1 cellular context compared by ENCODE assay signal in the genomic region with DNA sequence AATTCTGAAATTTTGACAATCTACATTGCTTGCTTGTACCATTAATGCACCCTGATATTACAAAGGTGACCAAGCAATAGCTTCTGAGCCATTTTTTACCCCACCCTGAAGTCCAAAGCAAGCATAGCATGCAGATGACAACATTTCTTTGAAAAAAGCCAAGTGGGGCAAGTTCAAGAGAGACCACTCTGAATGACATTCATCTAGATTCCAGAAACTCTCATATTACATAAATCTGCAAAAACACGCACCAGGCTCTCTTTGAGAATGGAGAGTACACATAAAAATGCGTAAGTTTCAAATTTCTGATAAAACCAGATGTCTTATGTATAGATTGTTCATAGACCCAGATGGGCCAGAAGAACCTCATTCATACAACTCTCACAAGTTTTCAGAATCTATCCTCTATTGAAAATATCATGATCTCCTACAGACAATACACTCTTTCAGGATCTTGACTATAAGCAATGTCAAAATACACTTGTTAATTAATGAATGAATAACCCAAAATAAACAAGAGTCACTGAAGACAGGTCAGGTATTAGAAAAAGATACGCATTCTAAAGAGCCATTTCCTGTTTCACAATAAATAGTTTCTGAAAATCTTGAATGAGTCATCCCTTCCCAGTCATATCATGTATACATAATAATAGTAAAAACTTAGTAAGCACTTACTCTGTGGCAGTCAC.
A peak's percentile ranks its signal among the peaks of the same experiment; 100 is the strongest.
TF ChIP-seq lines count a peak whose summit lies in the region.

No MANE protein-coding gene starts in this region.

TF ChIP-seq in GM12878, 131 proteins besides CTCF, POLR2A, EP300 and RAD21 (continued from another document and continues in another):
- TF ChIP-seq, protein P1, sequence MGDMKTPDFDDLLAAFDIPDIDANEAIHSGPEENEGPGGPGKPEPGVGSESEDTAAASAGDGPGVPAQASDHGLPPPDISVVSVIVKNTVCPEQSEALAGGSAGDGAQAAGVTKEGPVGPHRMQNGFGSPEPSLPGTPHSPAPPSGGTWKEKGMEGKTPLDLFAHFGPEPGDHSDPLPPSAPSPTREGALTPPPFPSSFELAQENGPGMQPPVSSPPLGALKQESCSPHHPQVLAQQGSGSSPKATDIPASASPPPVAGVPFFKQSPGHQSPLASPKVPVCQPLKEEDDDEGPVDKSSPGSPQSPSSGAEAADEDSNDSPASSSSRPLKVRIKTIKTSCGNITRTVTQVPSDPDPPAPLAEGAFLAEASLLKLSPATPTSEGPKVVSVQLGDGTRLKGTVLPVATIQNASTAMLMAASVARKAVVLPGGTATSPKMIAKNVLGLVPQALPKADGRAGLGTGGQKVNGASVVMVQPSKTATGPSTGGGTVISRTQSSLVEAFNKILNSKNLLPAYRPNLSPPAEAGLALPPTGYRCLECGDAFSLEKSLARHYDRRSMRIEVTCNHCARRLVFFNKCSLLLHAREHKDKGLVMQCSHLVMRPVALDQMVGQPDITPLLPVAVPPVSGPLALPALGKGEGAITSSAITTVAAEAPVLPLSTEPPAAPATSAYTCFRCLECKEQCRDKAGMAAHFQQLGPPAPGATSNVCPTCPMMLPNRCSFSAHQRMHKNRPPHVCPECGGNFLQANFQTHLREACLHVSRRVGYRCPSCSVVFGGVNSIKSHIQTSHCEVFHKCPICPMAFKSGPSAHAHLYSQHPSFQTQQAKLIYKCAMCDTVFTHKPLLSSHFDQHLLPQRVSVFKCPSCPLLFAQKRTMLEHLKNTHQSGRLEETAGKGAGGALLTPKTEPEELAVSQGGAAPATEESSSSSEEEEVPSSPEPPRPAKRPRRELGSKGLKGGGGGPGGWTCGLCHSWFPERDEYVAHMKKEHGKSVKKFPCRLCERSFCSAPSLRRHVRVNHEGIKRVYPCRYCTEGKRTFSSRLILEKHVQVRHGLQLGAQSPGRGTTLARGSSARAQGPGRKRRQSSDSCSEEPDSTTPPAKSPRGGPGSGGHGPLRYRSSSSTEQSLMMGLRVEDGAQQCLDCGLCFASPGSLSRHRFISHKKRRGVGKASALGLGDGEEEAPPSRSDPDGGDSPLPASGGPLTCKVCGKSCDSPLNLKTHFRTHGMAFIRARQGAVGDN (IDR thresholded peaks at IDR 0.05), result 0 out of 2 replicates have a peak, but pooled peaks have one; percentile 54
- TF ChIP-seq HCFC1 (IDR thresholded peaks at IDR 0.05; ENCODE audit: low read length), result no peak
- no peak; the same call in 1 of the 2 replicates for TF ChIP-seq MXI1 (IDR thresholded peaks at IDR 0.05; ENCODE audit: low read depth, low read length)
- TF ChIP-seq RUNX3 (IDR thresholded peaks at IDR 0.05; ENCODE audit: low read length), result peak; percentile 54; the same call in 1 of the 2 replicates
- no peak for TF ChIP-seq MYC (IDR thresholded peaks at IDR 0.05; ENCODE audit: insufficient read depth, insufficient read length, insufficient replicate concordance, low read length, severe bottlenecking)
- TF ChIP-seq RAD51 (IDR thresholded peaks at IDR 0.05), result no peak
- 0 out of 2 replicates have a peak, but pooled peaks have one; percentile 22 for TF ChIP-seq NBN (IDR thresholded peaks at IDR 0.05)
- TF ChIP-seq MYB (IDR thresholded peaks at IDR 0.05; ENCODE audit: borderline replicate concordance, low read depth, low read length), result no peak
- no peak for TF ChIP-seq ZBTB33 (IDR thresholded peaks at IDR 0.05)
- peak; percentile 73 for TF ChIP-seq SPI1 (IDR thresholded peaks at IDR 0.05; ENCODE audit: borderline replicate concordance, insufficient read depth, low read depth, low read length)
- TF ChIP-seq YY1 (IDR thresholded peaks at IDR 0.05; ENCODE audit: low read depth, low read length), result no peak
- TF ChIP-seq MLLT1 (IDR thresholded peaks at IDR 0.05), result no peak
- TF ChIP-seq EZH2 (IDR thresholded peaks at IDR 0.05; ENCODE audit: borderline replicate concordance, control insufficient read depth, low read depth, low read length), result no peak
- TF ChIP-seq LARP7 (IDR thresholded peaks at IDR 0.05), result no peak
- TF ChIP-seq CREB1 (IDR thresholded peaks at IDR 0.05; ENCODE audit: low read depth), result peak; percentile 40; the same call in 1 of the 2 replicates
- peak; percentile 85 for TF ChIP-seq DPF2 (IDR thresholded peaks at IDR 0.05)
- no peak for TF ChIP-seq CBFB (IDR thresholded peaks at IDR 0.05; ENCODE audit: low read depth)
- no peak for TF ChIP-seq BCLAF1 (IDR thresholded peaks at IDR 0.05)
- TF ChIP-seq FOS (IDR thresholded peaks at IDR 0.05; ENCODE audit: borderline replicate concordance, extremely low read depth, insufficient read length), result no peak
- TF ChIP-seq CEBPB (IDR thresholded peaks at IDR 0.05; ENCODE audit: borderline replicate concordance in 1 of 2, low read depth in 2 of 2, low read length in 2 of 2), result no peak
- TF ChIP-seq CBX3 (IDR thresholded peaks at IDR 0.05; ENCODE audit: borderline replicate concordance, low read depth), result no peak
- TF ChIP-seq, protein P2, sequence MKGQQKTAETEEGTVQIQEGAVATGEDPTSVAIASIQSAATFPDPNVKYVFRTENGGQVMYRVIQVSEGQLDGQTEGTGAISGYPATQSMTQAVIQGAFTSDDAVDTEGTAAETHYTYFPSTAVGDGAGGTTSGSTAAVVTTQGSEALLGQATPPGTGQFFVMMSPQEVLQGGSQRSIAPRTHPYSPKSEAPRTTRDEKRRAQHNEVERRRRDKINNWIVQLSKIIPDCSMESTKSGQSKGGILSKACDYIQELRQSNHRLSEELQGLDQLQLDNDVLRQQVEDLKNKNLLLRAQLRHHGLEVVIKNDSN (IDR thresholded peaks at IDR 0.05; ENCODE audit: borderline replicate concordance, extremely low read length, insufficient read depth, low read depth, low read length), result no peak
- peak in 1 of 2 experiments; percentile 58; a peak in 2 of 4 replicates for TF ChIP-seq IKZF2 (IDR thresholded peaks at IDR 0.05)
- no peak for TF ChIP-seq ESRRA (IDR thresholded peaks at IDR 0.05; ENCODE audit: low read length)
- TF ChIP-seq RCOR1 (conservative IDR thresholded peaks at IDR 0.05; ENCODE audit: low read depth, low read length), result no peak
- TF ChIP-seq PAX8 (IDR thresholded peaks at IDR 0.05), result no peak
- no peak for TF ChIP-seq HDAC2 (IDR thresholded peaks at IDR 0.05)
- TF ChIP-seq WRNIP1 (IDR thresholded peaks at IDR 0.05; ENCODE audit: borderline replicate concordance, low read depth, low read length), result no peak
- TF ChIP-seq, protein P3, sequence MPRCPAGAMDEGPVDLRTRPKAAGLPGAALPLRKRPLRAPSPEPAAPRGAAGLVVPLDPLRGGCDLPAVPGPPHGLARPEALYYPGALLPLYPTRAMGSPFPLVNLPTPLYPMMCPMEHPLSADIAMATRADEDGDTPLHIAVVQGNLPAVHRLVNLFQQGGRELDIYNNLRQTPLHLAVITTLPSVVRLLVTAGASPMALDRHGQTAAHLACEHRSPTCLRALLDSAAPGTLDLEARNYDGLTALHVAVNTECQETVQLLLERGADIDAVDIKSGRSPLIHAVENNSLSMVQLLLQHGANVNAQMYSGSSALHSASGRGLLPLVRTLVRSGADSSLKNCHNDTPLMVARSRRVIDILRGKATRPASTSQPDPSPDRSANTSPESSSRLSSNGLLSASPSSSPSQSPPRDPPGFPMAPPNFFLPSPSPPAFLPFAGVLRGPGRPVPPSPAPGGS (IDR thresholded peaks at IDR 0.05; ENCODE audit: borderline replicate concordance, insufficient read depth, low read depth, low read length, poor library complexity, severe bottlenecking), result no peak
- TF ChIP-seq JUND (IDR thresholded peaks at IDR 0.05; ENCODE audit: low read depth, low read length), result peak; percentile 78
- peak; percentile 63 for TF ChIP-seq SKIL (IDR thresholded peaks at IDR 0.05; ENCODE audit: low read depth, poor library complexity, severe bottlenecking)
- no peak for TF ChIP-seq STAT3 (IDR thresholded peaks at IDR 0.05; ENCODE audit: low read depth, low read length)
- TF ChIP-seq, protein P4, sequence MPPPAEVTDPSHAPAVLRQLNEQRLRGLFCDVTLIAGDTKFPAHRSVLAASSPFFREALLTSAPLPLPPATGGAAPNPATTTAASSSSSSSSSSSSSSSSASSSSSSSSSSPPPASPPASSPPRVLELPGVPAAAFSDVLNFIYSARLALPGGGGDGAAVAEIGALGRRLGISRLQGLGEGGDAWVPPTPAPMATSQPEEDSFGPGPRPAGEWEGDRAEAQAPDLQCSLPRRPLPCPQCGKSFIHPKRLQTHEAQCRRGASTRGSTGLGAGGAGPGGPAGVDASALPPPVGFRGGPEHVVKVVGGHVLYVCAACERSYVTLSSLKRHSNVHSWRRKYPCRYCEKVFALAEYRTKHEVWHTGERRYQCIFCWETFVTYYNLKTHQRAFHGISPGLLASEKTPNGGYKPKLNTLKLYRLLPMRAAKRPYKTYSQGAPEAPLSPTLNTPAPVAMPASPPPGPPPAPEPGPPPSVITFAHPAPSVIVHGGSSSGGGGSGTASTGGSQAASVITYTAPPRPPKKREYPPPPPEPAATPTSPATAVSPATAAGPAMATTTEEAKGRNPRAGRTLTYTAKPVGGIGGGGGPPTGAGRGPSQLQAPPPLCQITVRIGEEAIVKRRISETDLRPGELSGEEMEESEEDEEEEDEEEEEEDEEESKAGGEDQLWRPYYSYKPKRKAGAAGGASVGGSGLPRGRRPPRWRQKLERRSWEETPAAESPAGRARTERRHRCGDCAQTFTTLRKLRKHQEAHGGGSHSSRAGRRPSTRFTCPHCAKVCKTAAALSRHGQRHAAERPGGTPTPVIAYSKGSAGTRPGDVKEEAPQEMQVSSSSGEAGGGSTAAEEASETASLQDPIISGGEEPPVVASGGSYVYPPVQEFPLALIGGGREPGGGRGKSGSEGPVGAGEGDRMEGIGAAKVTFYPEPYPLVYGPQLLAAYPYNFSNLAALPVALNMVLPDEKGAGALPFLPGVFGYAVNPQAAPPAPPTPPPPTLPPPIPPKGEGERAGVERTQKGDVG (CRISPR knock-in tag; IDR thresholded peaks at IDR 0.05), result no peak
- TF ChIP-seq NR2C2 (IDR thresholded peaks at IDR 0.05; ENCODE audit: borderline replicate concordance, control insufficient read depth, insufficient read length, low read depth), result no peak
